In genomic region chr14:103910262-103910935, GRCh38 we compare ENCODE assay signal across 8 cellular contexts. TPM values are rescaled to one million over a fixed set of nuclear protein-coding genes. Genes with fewer than 3 reads are reported as not detected.
DNase-seq lines count a peak whose midpoint lies in the region; ATAC-seq and TF ChIP-seq lines count a peak whose summit lies in the region.

No MANE protein-coding gene starts in this region.

- no peak overlapping the region for H3K4me3 Mint-ChIP-seq in CD14-positive monocyte

- H3K36me3 ChIP-seq in liver (ENCODE audit: control insufficient read depth in 4 of 4, insufficient read depth in 3 of 4, low read depth in 1 of 4, low read length in 3 of 4) = peaks cover 6 to 30% (median 27%) of the 10 kb centered on the region in 4 donors

- no peak overlapping the region for H3K27ac ChIP-seq in liver (ENCODE audit: low read depth in 1 of 2, low read length in 2 of 2)

- peaks cover 0 to 2% (median 0%) of the 10 kb centered on the region in 7 donors for H3K9me3 Mint-ChIP-seq in CD14-positive monocyte

- H3K36me3 Mint-ChIP-seq in CD14-positive monocyte = peaks cover 43 to 55% of the 10 kb centered on the region in 2 donors

- no peak for DNase-seq in CD14-positive monocyte (ENCODE audit: low spot score)
- DNase-seq in HEK293T (ENCODE audit: extremely low spot score) = peak; percentile 79
- DNase-seq in NCI-H446 treated with DMSO at 0.1 percent for 48 hours (lab: John Stamatoyannopoulos, UW) = peak; percentile 50
- DNase-seq in activated CD4-positive, alpha-beta T cell treated with anti-CD3 and anti-CD28 coated beads, Interleukin-2, amount 50 U/mL, for 4 hours = peak; percentile 65 to 69
- DNase-seq in dermis microvascular lymphatic vessel endothelial cell (ENCODE audit: low read depth in 2 of 2) = peak; percentile 68 to 79
- DNase-seq in stimulated activated CD4-positive, alpha-beta T cell treated with anti-CD3 and anti-CD28 coated beads, Interleukin-4, amount 100 ng/mL, for 48 hours (ENCODE audit: low read depth in 2 of 2) = peak; percentile 65 to 72

- intact Hi-C loops in CD14-positive monocyte (cut with micrococcal nuclease) = no loop called here

- peaks cover 14% of the 10 kb centered on the region for H3K4me1 Mint-ChIP-seq in CD14-positive monocyte

- H3K4me3 ChIP-seq in liver (ENCODE audit: low read depth in 1 of 3, low read length in 3 of 3) = no peak overlapping the region

- peak overlapping the region in 3 of 7 donors; percentile 16 to 57 (median 17) for H3K27ac Mint-ChIP-seq in CD14-positive monocyte

- CTCF ChIA-PET in HEK293T (lab: Yijun Ruan, JAX) = interaction anchor here (0.6 to 2.9 kb wide), 7 partner anchors 9 to 342 kb away, joined by 3 to 21 read pairs (median 4); partner anchors contain the start of gene RD3L

- TF ChIP-seq CTCF in CD14-positive monocyte (IDR thresholded peaks at IDR 0.05) (peak; percentile 74), liver (IDR thresholded peaks at IDR 0.05; ENCODE audit: low read depth, low read length, missing input control) (peak; percentile 85)

- H3K27me3 Mint-ChIP-seq in CD14-positive monocyte (ENCODE audit: low read depth in 3 of 3) = peaks cover 0 to 2% (median 1%) of the 10 kb centered on the region in 3 donors

- H3K27me3 ChIP-seq in liver (ENCODE audit: control insufficient read depth in 4 of 4, insufficient read depth in 4 of 4, low read length in 3 of 4) = no peaks in the 10 kb centered on the region

- POLR2A ChIA-PET in HEK293T (lab: Yijun Ruan, JAX) = interaction anchor here (1.1 kb wide), 1 partner anchor 12 kb away, joined by 3 read pairs; no protein-coding TSS in a partner anchor

- 24% methylated on average over 20 of the region's 20 CpGs for WGBS in liver

- peak; percentile 98 for TF ChIP-seq RAD21 in liver (IDR thresholded peaks at IDR 0.05)

- no peaks in the 10 kb centered on the region for H3K9me3 ChIP-seq in liver (ENCODE audit: control insufficient read depth in 4 of 4, low read length in 3 of 4)

- no peak for ATAC-seq in GM21528 (IDR thresholded peaks at IDR 0.05; ENCODE audit: low FRiP score, unreplicated experiment)

- H3K4me1 ChIP-seq in liver (ENCODE audit: control insufficient read depth in 4 of 4, insufficient read depth in 4 of 4, low read length in 3 of 4) = peaks cover 3 to 18% (median 9%) of the 10 kb centered on the region in 4 donors

- peak overlapping the region in 1 of 2 donors; percentile 74 for H3K9ac ChIP-seq in liver (ENCODE audit: low read depth in 1 of 2, low read length in 2 of 2)

TF ChIP-seq in HEK293T, 16 proteins besides CTCF, POLR2A, EP300 and RAD21:
- TF ChIP-seq ELF4 (IDR thresholded peaks at IDR 0.05) (no peak), LEF1 (IDR thresholded peaks at IDR 0.05; ENCODE audit: borderline replicate concordance) (no peak), PKNOX1 (IDR thresholded peaks at IDR 0.05) (no peak)

TF ChIP-seq in liver, 16 proteins besides CTCF, POLR2A, EP300 and RAD21:
- TF ChIP-seq YY1 (IDR thresholded peaks at IDR 0.05) (peak; percentile 49), SP1 (IDR thresholded peaks at IDR 0.05) (peak; percentile 55), HNF4A (conservative IDR thresholded peaks at IDR 0.05) (peak; percentile 32 to 37), ATF3 (IDR thresholded peaks at IDR 0.05) (no peak), NR2F2 (IDR thresholded peaks at IDR 0.05) (no peak), EGR1 (IDR thresholded peaks at IDR 0.05; ENCODE audit: low read depth in 2 of 2) (peak in 1 of 2 donors; percentile 78), TAF1 (conservative IDR thresholded peaks at IDR 0.05) (no peak), RXRA (IDR thresholded peaks at IDR 0.05) (peak; percentile 50 to 60), MAX (IDR thresholded peaks at IDR 0.05) (peak; percentile 72)

RNA-seq across cellular contexts. Expression of gene TDRD9, which starts 17.9 kb away (rescaled TPM):
- polyA plus RNA-seq in CD14-positive monocyte (10 to 100 TPM in 1 of 2 donors, 1 to 10 TPM in 1; 7.6 to 11.8 TPM), liver (under 1 TPM; 0.12 to 0.36 TPM)
- total RNA-seq in dermis microvascular lymphatic vessel endothelial cell (0.26 and 0.76 TPM in 2 replicates), liver (1 to 10 TPM in 1 of 2 donors, under 1 TPM in 1; 0.56 to 1.0 TPM)

RNA-seq across cellular contexts. Expression of gene RD3L, which starts 31.9 kb away (rescaled TPM):
- polyA plus RNA-seq in CD14-positive monocyte (not detected), liver (under 1 TPM; 0.21 to 0.64 TPM)
- total RNA-seq in dermis microvascular lymphatic vessel endothelial cell (not detected in 2 replicates), liver (under 1 TPM; 0.09 to 0.17 TPM)
